In genomic region chr2:232147440-232148077, GRCh38 we compare ENCODE assay signal across 24 cellular contexts.
"Had no signal": no experiment of that assay in that cellular context is flagged by ENCODE, and none has a peak within 500 bp of the region (broad histone marks: within the 10 kb centered on the region; RNA-seq: fewer than 3 reads in every experiment).

No MANE protein-coding gene starts in this region.

- H3K4me1 ChIP-seq: gastrocnemius medialis, heart right ventricle, psoas muscle, stomach, transverse colon had no signal

- H3K4me3 ChIP-seq: dorsolateral prefrontal cortex, gastrocnemius medialis, heart right ventricle, lung, psoas muscle, skin epidermis, stomach, thoracic aorta, transverse colon had no signal

- H3K9me3 ChIP-seq: gastrocnemius medialis, heart right ventricle, psoas muscle, stomach, thoracic aorta, transverse colon had no signal

- FAIRE-seq: kidney had no signal

- H3K36me3 ChIP-seq: gastrocnemius medialis, thoracic aorta had no signal

- H3K27ac ChIP-seq: dorsolateral prefrontal cortex, gastrocnemius medialis, heart right ventricle, psoas muscle, skin epidermis, stomach, thoracic aorta, transverse colon had no signal

- H3K27me3 ChIP-seq: dorsolateral prefrontal cortex, gastrocnemius medialis, heart right ventricle, stomach, transverse colon had no signal

- ATAC-seq: gastrocnemius medialis; heart right ventricle; left colon; left ventricle myocardium superior; psoas muscle; sciatic nerve; stimulated activated naive B cell treated with anti-CD40 and anti-IgM and Interleukin-4, amounts not matched to agents 10 μg/mL and 1 μg/mL and 100 μg/mL, for 72 hours had no signal

- DNase-seq: cortex of kidney; dorsolateral prefrontal cortex; effector CD8-positive, alpha-beta T cell; gastrocnemius medialis; heart right ventricle; immature natural killer cell; kidney; left colon; left ventricle myocardium superior; mesenchymal stem cell; midbrain; naive B cell; psoas muscle; retina; stimulated activated CD4-positive, alpha-beta T cell treated with anti-CD3 and anti-CD28 coated beads, Interleukin-2, amount 100 ng/mL, for 24 hours; stimulated activated CD4-positive, alpha-beta T cell treated with anti-CD3 and anti-CD28 coated beads, Interleukin-4, amount 100 ng/mL, for 4 hours; stimulated activated naive B cell treated with anti-CD40 and anti-IgM and Interleukin-4, amounts not matched to agents 10 μg/mL and 1 μg/mL and 100 μg/mL, for 72 hours; stomach; substantia nigra; transverse colon had no signal
